In the genomic region with DNA sequence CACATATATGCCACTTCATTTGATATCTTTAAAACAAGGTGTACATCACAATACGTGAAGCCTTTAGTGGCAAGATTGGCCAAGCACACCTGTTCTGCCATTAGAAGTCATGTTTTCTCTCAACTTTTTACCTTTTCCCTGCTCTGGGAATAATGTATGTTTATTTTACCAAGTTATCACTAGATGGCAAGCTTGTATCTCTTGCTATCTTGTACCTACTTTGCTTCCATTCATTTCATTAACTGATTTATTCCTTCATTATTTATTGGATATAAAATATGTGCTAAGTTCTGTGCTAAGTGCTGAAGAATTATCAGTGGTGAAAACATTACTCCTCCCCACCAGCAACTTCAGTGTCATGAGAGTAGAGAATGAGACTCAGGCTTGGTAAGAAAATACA, we compare ENCODE assay signal across 19 cellular contexts.
DNase-seq lines count a peak whose midpoint lies in the region; ATAC-seq, FAIRE-seq and TF ChIP-seq lines count a peak whose summit lies in the region.
"Had no signal": no experiment of that assay in that cellular context is flagged by ENCODE, and none has a peak within 500 bp of the region (broad histone marks: within the 10 kb centered on the region; RNA-seq: fewer than 3 reads in every experiment).

No MANE protein-coding gene starts in this region.

- H3K27ac ChIP-seq in A549 (no peak overlapping the region), HCT116 (ENCODE audit: low read depth, low read length) (no peak overlapping the region), caudate nucleus (ENCODE audit: low read depth, low read length) (peak overlapping the region; percentile 71), layer of hippocampus (ENCODE audit: low read depth, low read length) (peak overlapping the region; percentile 22), PC-9 (no peak overlapping the region)
- H3K27ac ChIP-seq in CD4-positive, alpha-beta memory T cell (ENCODE audit: low read depth, low read length): no peak overlapping the region
- H3K27ac ChIP-seq: pancreas had no signal

- H2AFZ ChIP-seq in HCT116 (ENCODE audit: low read depth, low read length, poor library complexity, severe bottlenecking) (no peak overlapping the region), PC-9 (no peak overlapping the region)

- RAD21 ChIA-PET in HCT116 (lab: Charles Lee; ENCODE audit: low non-redundant PET in 1 of 2, low total read pairs in 2 of 2, uncharacterized antibody in 2 of 2, unreplicated experiment in 2 of 2): no interaction called here

- ATAC-seq in A549 (no peak), HCT116 (no peak)
- ATAC-seq: activated CD8-positive, alpha-beta T cell treated with anti-CD3 and anti-CD28 coated beads for 36 hours; pancreas; stimulated activated naive CD8-positive, alpha-beta T cell treated with anti-CD3 and anti-CD28 coated beads, Interleukin-15, amount 100 ng/mL, for 72 hours had no signal

- H3K9ac ChIP-seq in HCT116 (ENCODE audit: low read length): no peak overlapping the region

- TF ChIP-seq RAD21 in A549 (conservative IDR thresholded peaks at IDR 0.05 in 1 of 2, IDR thresholded peaks at IDR 0.05 in 1 of 2): peak in 1 of 2 experiments; percentile 24; a peak in 1 of 5 replicates
- TF ChIP-seq RAD21 in HCT116 (IDR thresholded peaks at IDR 0.05; ENCODE audit: low read depth): peak; percentile 78

- no peaks in the 10 kb centered on the region for H3K79me2 ChIP-seq in HCT116 (ENCODE audit: insufficient read depth, low read length)
- no peaks in the 10 kb centered on the region for H3K79me2 ChIP-seq in PC-9 (ENCODE audit: low read depth)

- H3K4me3 Mint-ChIP-seq in CD4-positive, alpha-beta memory T cell: no peak overlapping the region
- H3K4me3 Mint-ChIP-seq: activated CD8-positive, alpha-beta T cell treated with anti-CD3 and anti-CD28 coated beads for 36 hours; activated T-helper 1 cell treated with anti-CD3 and anti-CD28 coated beads, Interleukin-12 subunit alpha, Interleukin-12 subunit beta, Interleukin-2, Interleukin-4 antibody, amounts not matched to agents 30 ng/mL and 10 ng/mL and 1 ng/mL, durations not matched to agents 14 hours and 24 hours and 36 hours; stimulated activated naive CD8-positive, alpha-beta T cell treated with anti-CD3 and anti-CD28 coated beads, Interleukin-15, amount 100 ng/mL, for 72 hours had no signal

- H3K4me3 ChIP-seq in A549: no peak overlapping the region
- H3K4me3 ChIP-seq in HCT116 (replicated peaks in 1 of 2; ENCODE audit: low read depth in 1 of 2, low read length in 2 of 2): no peak overlapping the region
- no peak overlapping the region for H3K4me3 ChIP-seq in PC-9
- H3K4me3 ChIP-seq in CD4-positive, alpha-beta memory T cell (ENCODE audit: low read length in 2 of 2): no peak overlapping the region
- H3K4me3 ChIP-seq: pancreas had no signal

- CTCF ChIA-PET in A549 (lab: Yijun Ruan, JAX): no interaction called here
- CTCF ChIA-PET in HCT116 (lab: Charles Lee): no interaction called here
- CTCF ChIA-PET in PC-9 (lab: Charles Lee): no interaction called here
- CTCF ChIA-PET in CD4-positive, alpha-beta memory T cell (lab: Charles Lee; ENCODE audit: partially characterized antibody): no interaction called here

- no TSS peak for BruUV-seq in HCT116 (replicated peaks; lab: Mats Ljungman, UMichigan)
- no TSS peak for BruUV-seq in PC-9 (replicated peaks; lab: Mats Ljungman, UMichigan)

- no peak overlapping the region for H3K4me2 ChIP-seq in A549
- H3K4me2 ChIP-seq in HCT116 (ENCODE audit: low read length): no peak overlapping the region
- H3K4me2 ChIP-seq in PC-9: no peak overlapping the region

- H3K36me3 Mint-ChIP-seq in CD4-positive, alpha-beta memory T cell: no peaks in the 10 kb centered on the region

- peaks cover 1 to 4% of the 10 kb centered on the region in 2 donors for H3K27me3 Mint-ChIP-seq in CD4-positive, alpha-beta memory T cell

- H3K4me1 Mint-ChIP-seq in CD4-positive, alpha-beta memory T cell: no peaks in the 10 kb centered on the region
- H3K4me1 Mint-ChIP-seq: stimulated activated naive CD8-positive, alpha-beta T cell treated with anti-CD3 and anti-CD28 coated beads, Interleukin-15, amount 100 ng/mL, for 72 hours had no signal

- H3K9me3 ChIP-seq in A549 (no peaks in the 10 kb centered on the region), HCT116 (ENCODE audit: control insufficient read depth in 1 of 2, insufficient read depth in 1 of 2, low read depth in 1 of 2, low read length in 2 of 2) (no peaks in the 10 kb centered on the region), PC-9 (ENCODE audit: insufficient read depth, low read depth) (no peaks in the 10 kb centered on the region)
- H3K9me3 ChIP-seq in CD4-positive, alpha-beta memory T cell (ENCODE audit: control insufficient read depth in 1 of 2, low read length in 2 of 2): no peaks in the 10 kb centered on the region
- H3K9me3 ChIP-seq: BE2C, pancreas had no signal

- WGBS in A549 (ENCODE audit: missing lambda C conversion rate): 56% methylated on average over 1 of the region's 1 CpG

- no peaks in the 10 kb centered on the region for H4K20me1 ChIP-seq in HCT116 (ENCODE audit: insufficient read depth)
- H4K20me1 ChIP-seq in PC-9 (ENCODE audit: insufficient read depth): no peaks in the 10 kb centered on the region

- intact Hi-C loops in HCT116 (cut with micrococcal nuclease) (loop anchor here (5.0 to 10.0 kb wide), 2 partner anchors 470 to 1087 kb away; a partner anchor contains a TSS), PC-9 (cut with micrococcal nuclease; ENCODE audit: unreplicated experiment) (loop anchor here (1.0 kb wide), 1 partner anchor 1083 kb away; no protein-coding TSS in a partner anchor)
- intact Hi-C loops in CD4-positive, alpha-beta memory T cell (cut with micrococcal nuclease): no loop called here

- no peaks in the 10 kb centered on the region for H3F3A ChIP-seq in PC-9 (ENCODE audit: insufficient read depth, low read depth)

- no peak for TF ChIP-seq POLR2A in A549 (IDR thresholded peaks at IDR 0.05; ENCODE audit: low read length)
- TF ChIP-seq POLR2A in HCT116 (IDR thresholded peaks at IDR 0.05; ENCODE audit: borderline replicate concordance, extremely low read depth, insufficient read depth, insufficient read length): no peak

- H3K27me3 ChIP-seq in HCT116 (ENCODE audit: insufficient read depth, low read length): no peaks in the 10 kb centered on the region
- no peaks in the 10 kb centered on the region for H3K27me3 ChIP-seq in layer of hippocampus (ENCODE audit: control insufficient read depth, insufficient read depth, low read length)
- no peaks in the 10 kb centered on the region for H3K27me3 ChIP-seq in PC-9 (ENCODE audit: insufficient read depth, low read depth)
- no peaks in the 10 kb centered on the region for H3K27me3 ChIP-seq in CD4-positive, alpha-beta memory T cell (ENCODE audit: insufficient read depth, low read length)
- H3K27me3 ChIP-seq: BE2C, pancreas had no signal

- FAIRE-seq in A549 (lab: Jason Lieb, UNC): no peak
- FAIRE-seq: colon, pancreas had no signal

- no peak for TF ChIP-seq EP300 in A549 (IDR thresholded peaks at IDR 0.05)

- H3K4me1 ChIP-seq in A549 (no peaks in the 10 kb centered on the region), HCT116 (ENCODE audit: control insufficient read depth in 1 of 2, insufficient read depth in 2 of 2, low read length in 2 of 2) (no peaks in the 10 kb centered on the region; a peak in 1 of 4 replicates), PC-9 (replicated peaks; ENCODE audit: insufficient read depth) (no peaks in the 10 kb centered on the region)
- H3K4me1 ChIP-seq in CD4-positive, alpha-beta memory T cell (ENCODE audit: insufficient read depth, low read length): no peaks in the 10 kb centered on the region
- H3K4me1 ChIP-seq: BE2C, pancreas had no signal

- H3K27ac Mint-ChIP-seq in CD4-positive, alpha-beta memory T cell: no peak overlapping the region
- H3K27ac Mint-ChIP-seq: activated CD8-positive, alpha-beta T cell treated with anti-CD3 and anti-CD28 coated beads for 36 hours; activated T-helper 1 cell treated with anti-CD3 and anti-CD28 coated beads, Interleukin-12 subunit alpha, Interleukin-12 subunit beta, Interleukin-2, Interleukin-4 antibody, amounts not matched to agents 30 ng/mL and 10 ng/mL and 1 ng/mL, durations not matched to agents 14 hours and 24 hours and 36 hours; stimulated activated naive CD8-positive, alpha-beta T cell treated with anti-CD3 and anti-CD28 coated beads, Interleukin-15, amount 100 ng/mL, for 72 hours had no signal

- POLR2A ChIA-PET in A549 (lab: Yijun Ruan, JAX) (no interaction called here), HCT116 (lab: Charles Lee) (no interaction called here), PC-9 (lab: Charles Lee; ENCODE audit: unreplicated experiment) (no interaction called here)
- POLR2A ChIA-PET in CD4-positive, alpha-beta memory T cell (lab: Charles Lee; ENCODE audit: partially characterized antibody): no interaction called here

- no peaks in the 10 kb centered on the region for H3K9me2 ChIP-seq in HCT116 (ENCODE audit: insufficient read depth)
- no peaks in the 10 kb centered on the region for H3K9me2 ChIP-seq in PC-9 (ENCODE audit: insufficient read depth)

- no peak for DNase-seq in A549 (ENCODE audit: low read depth in 1 of 2, low spot score in 1 of 2)
- no peak for DNase-seq in HCT116 (ENCODE audit: low read depth, low spot score)
- DNase-seq in caudate nucleus (lab: John Stamatoyannopoulos, UW): no peak
- no peak for DNase-seq in NCI-H774 (lab: John Stamatoyannopoulos, UW)
- no peak for DNase-seq in PC-9
- no peak for DNase-seq in CD4-positive, alpha-beta memory T cell
- no peak for DNase-seq in GM10266 (ENCODE audit: extremely low spot score)
- DNase-seq: activated CD8-positive, alpha-beta T cell treated with anti-CD3 and anti-CD28 coated beads for 36 hours; BE2C; GOT3; Karpas-422; kidney glomerular epithelial cell; NCI-H1436; pancreas; stimulated activated CD4-positive, alpha-beta T cell treated with anti-CD3 and anti-CD28 coated beads, Interleukin-12 subunit alpha, Interleukin-12 subunit beta, amount 100 ng/mL, for 4 hours; stimulated activated naive CD8-positive, alpha-beta T cell treated with anti-CD3 and anti-CD28 coated beads, Interleukin-15, amount 100 ng/mL, for 72 hours had no signal

- TF ChIP-seq CTCF in A549 (IDR thresholded peaks at IDR 0.05): peak; percentile 13; the same call in 1 of the 3 replicates
- TF ChIP-seq CTCF in HCT116 (IDR thresholded peaks at IDR 0.05 in 2 of 3, conservative IDR thresholded peaks at IDR 0.05 in 1 of 3; ENCODE audit: borderline replicate concordance in 1 of 3, insufficient read depth in 1 of 3, low read depth in 2 of 3, low read length in 2 of 3): peak; percentile 9 to 40 (median 33); a peak in 4 of 6 replicates
- no peak for TF ChIP-seq CTCF in PC-9 (conservative IDR thresholded peaks at IDR 0.05)
- no peak for TF ChIP-seq CTCF in GM10266 (IDR thresholded peaks at IDR 0.05; ENCODE audit: control insufficient read depth, insufficient read depth, low read depth, missing control alignments)

- H3K36me3 ChIP-seq in HCT116 (ENCODE audit: control insufficient read depth in 1 of 2, insufficient read depth in 2 of 2, low read length in 2 of 2): no peaks in the 10 kb centered on the region
- no peaks in the 10 kb centered on the region for H3K36me3 ChIP-seq in PC-9 (ENCODE audit: low read depth)
- H3K36me3 ChIP-seq in CD4-positive, alpha-beta memory T cell (ENCODE audit: insufficient read depth, low read length): no peaks in the 10 kb centered on the region
- H3K36me3 ChIP-seq: pancreas had no signal

- peaks cover 0 to 3% (median 0%) of the 10 kb centered on the region in 8 donors for H3K9me3 Mint-ChIP-seq in CD4-positive, alpha-beta memory T cell
- H3K9me3 Mint-ChIP-seq: activated CD8-positive, alpha-beta T cell treated with anti-CD3 and anti-CD28 coated beads for 36 hours; activated T-helper 1 cell treated with anti-CD3 and anti-CD28 coated beads, Interleukin-12 subunit alpha, Interleukin-12 subunit beta, Interleukin-2, Interleukin-4 antibody, amounts not matched to agents 30 ng/mL and 10 ng/mL and 1 ng/mL, durations not matched to agents 14 hours and 24 hours and 36 hours; stimulated activated naive CD8-positive, alpha-beta T cell treated with anti-CD3 and anti-CD28 coated beads, Interleukin-15, amount 100 ng/mL, for 72 hours had no signal

Comparison
In these comparisons a context has a peak if more than half of its experiments do, and no peak if none do; other contexts are left out.
1. H3K27ac ChIP-seq: peak in caudate nucleus (single experiment) and layer of hippocampus (single experiment); none in A549 (0 of 2), HCT116 (single experiment), PC-9 (single experiment) and CD4-positive, alpha-beta memory T cell (single experiment).
2. CTCF ChIP-seq: peak in A549 (single experiment) and HCT116 (3 of 3); none in PC-9 (single experiment) and GM10266 (single experiment).